In the genomic region with DNA sequence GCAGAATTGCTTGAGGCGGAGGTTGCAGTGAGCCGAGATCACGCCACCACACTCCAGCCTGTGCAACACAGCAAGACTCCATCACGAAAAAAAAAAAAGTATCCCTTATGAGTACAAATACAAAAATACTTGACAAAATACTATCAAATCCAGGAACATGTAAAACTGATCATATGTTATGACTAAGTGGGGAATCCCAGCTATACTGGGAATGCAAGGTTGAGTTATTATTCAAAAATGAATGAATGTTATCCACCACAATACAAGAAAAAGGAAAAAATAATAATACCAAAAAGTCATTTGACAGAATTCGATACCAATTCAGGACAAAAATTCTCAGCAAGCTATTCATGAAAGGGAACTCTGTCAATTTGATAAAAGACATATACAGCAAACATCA, we compare ENCODE assay signal across 25 cellular contexts. TPM values are rescaled to one million over a fixed set of nuclear protein-coding genes. Genes with fewer than 3 reads are reported as not detected.
A peak's percentile ranks its signal among the peaks of the same experiment; 100 is the strongest.
DNase-seq lines count a peak whose midpoint lies in the region; ATAC-seq, FAIRE-seq and TF ChIP-seq lines count a peak whose summit lies in the region.
"Had no signal": no experiment of that assay in that cellular context is flagged by ENCODE, and none has a peak within 500 bp of the region (broad histone marks: within the 10 kb centered on the region; RNA-seq: fewer than 3 reads in every experiment).

No MANE protein-coding gene starts in this region.

- intact Hi-C loops in PC-3 (cut with micrococcal nuclease): no loop called here

- no peaks in the 10 kb centered on the region for H3K27me3 ChIP-seq in PC-3 (ENCODE audit: low read length)
- H3K27me3 ChIP-seq: pancreas, right lobe of liver had no signal

- POLR2A ChIA-PET in PC-3 (lab: Charles Lee; ENCODE audit: unreplicated experiment): no interaction called here

- no peak overlapping the region for H3K9ac ChIP-seq in PC-3 (ENCODE audit: low read length)

- no peak overlapping the region for H2AFZ ChIP-seq in PC-3 (ENCODE audit: low read length)

- H3K4me2 ChIP-seq in PC-3 (ENCODE audit: low read length): no peak overlapping the region

- no peaks in the 10 kb centered on the region for H3K4me1 Mint-ChIP-seq in activated naive CD8-positive, alpha-beta T cell treated with anti-CD3 and anti-CD28 coated beads, Interleukin-2, amount 50 U/mL, for 24 hours
- H3K4me1 Mint-ChIP-seq in activated naive CD8-positive, alpha-beta T cell treated with anti-CD3 and anti-CD28 coated beads for 36 hours: peaks cover 5% of the 10 kb centered on the region
- H3K4me1 Mint-ChIP-seq in stimulated activated naive B cell treated with anti-CD40 and anti-IgM and Interleukin-4, amounts not matched to agents 10 μg/mL and 1 μg/mL and 100 μg/mL, for 72 hours: peaks cover 6 to 7% of the 10 kb centered on the region in 2 donors
- H3K4me1 Mint-ChIP-seq: naive thymus-derived CD8-positive, alpha-beta T cell had no signal

- no peaks in the 10 kb centered on the region for H4K20me1 ChIP-seq in PC-3 (ENCODE audit: low read length)

- H3K27me3 Mint-ChIP-seq in activated naive CD8-positive, alpha-beta T cell treated with anti-CD3 and anti-CD28 coated beads, Interleukin-2, amount 50 U/mL, for 24 hours: no peaks in the 10 kb centered on the region
- H3K27me3 Mint-ChIP-seq in activated naive CD8-positive, alpha-beta T cell treated with anti-CD3 and anti-CD28 coated beads for 36 hours: no peaks in the 10 kb centered on the region
- H3K27me3 Mint-ChIP-seq in stimulated activated naive B cell treated with anti-CD40 and anti-IgM and Interleukin-4, amounts not matched to agents 10 μg/mL and 1 μg/mL and 100 μg/mL, for 72 hours: no peaks in the 10 kb centered on the region
- H3K27me3 Mint-ChIP-seq: naive thymus-derived CD8-positive, alpha-beta T cell had no signal

- no peaks in the 10 kb centered on the region for H3K9me3 Mint-ChIP-seq in activated naive CD8-positive, alpha-beta T cell treated with anti-CD3 and anti-CD28 coated beads, Interleukin-2, amount 50 U/mL, for 24 hours
- H3K9me3 Mint-ChIP-seq in activated naive CD8-positive, alpha-beta T cell treated with anti-CD3 and anti-CD28 coated beads for 36 hours: no peaks in the 10 kb centered on the region
- H3K9me3 Mint-ChIP-seq in stimulated activated naive B cell treated with anti-CD40 and anti-IgM and Interleukin-4, amounts not matched to agents 10 μg/mL and 1 μg/mL and 100 μg/mL, for 72 hours: no peaks in the 10 kb centered on the region
- H3K9me3 Mint-ChIP-seq: naive thymus-derived CD8-positive, alpha-beta T cell had no signal

- peak; percentile 24 for ATAC-seq in activated naive CD8-positive, alpha-beta T cell treated with anti-CD3 and anti-CD28 coated beads, Interleukin-2, amount 50 U/mL, for 24 hours
- no peak for ATAC-seq in PC-3
- peak; percentile 51 to 64 for ATAC-seq in stimulated activated naive B cell treated with anti-CD40 and anti-IgM and Interleukin-4, amounts not matched to agents 10 μg/mL and 1 μg/mL and 100 μg/mL, for 72 hours (replicated peaks)
- no peak for ATAC-seq in HG03521 (IDR thresholded peaks at IDR 0.05; ENCODE audit: unreplicated experiment)
- ATAC-seq: left colon; naive thymus-derived CD8-positive, alpha-beta T cell; pancreas; right lobe of liver had no signal

- peaks cover 85% of the 10 kb centered on the region for H3K79me2 ChIP-seq in PC-3 (ENCODE audit: low read length)

- peaks cover 24% of the 10 kb centered on the region for H3K4me1 ChIP-seq in PC-3 (ENCODE audit: insufficient read depth, low read length)
- H3K4me1 ChIP-seq: right lobe of liver had no signal

- FAIRE-seq in RCC 7860 (lab: Jason Lieb, UNC): no peak
- FAIRE-seq: GM12891, GM19239, HTR-8/SVneo, pancreas had no signal

- no peaks in the 10 kb centered on the region for H3K36me3 Mint-ChIP-seq in activated naive CD8-positive, alpha-beta T cell treated with anti-CD3 and anti-CD28 coated beads, Interleukin-2, amount 50 U/mL, for 24 hours (ENCODE audit: low read depth)
- no peaks in the 10 kb centered on the region for H3K36me3 Mint-ChIP-seq in activated naive CD8-positive, alpha-beta T cell treated with anti-CD3 and anti-CD28 coated beads for 36 hours
- no peaks in the 10 kb centered on the region for H3K36me3 Mint-ChIP-seq in stimulated activated naive B cell treated with anti-CD40 and anti-IgM and Interleukin-4, amounts not matched to agents 10 μg/mL and 1 μg/mL and 100 μg/mL, for 72 hours
- H3K36me3 Mint-ChIP-seq: naive thymus-derived CD8-positive, alpha-beta T cell had no signal

- H3K4me3 Mint-ChIP-seq in activated naive CD8-positive, alpha-beta T cell treated with anti-CD3 and anti-CD28 coated beads, Interleukin-2, amount 50 U/mL, for 24 hours: no peak overlapping the region
- no peak overlapping the region for H3K4me3 Mint-ChIP-seq in activated naive CD8-positive, alpha-beta T cell treated with anti-CD3 and anti-CD28 coated beads for 36 hours
- no peak overlapping the region for H3K4me3 Mint-ChIP-seq in stimulated activated naive B cell treated with anti-CD40 and anti-IgM and Interleukin-4, amounts not matched to agents 10 μg/mL and 1 μg/mL and 100 μg/mL, for 72 hours
- H3K4me3 Mint-ChIP-seq: naive thymus-derived CD8-positive, alpha-beta T cell had no signal

- no peak overlapping the region for H3K27ac Mint-ChIP-seq in activated naive CD8-positive, alpha-beta T cell treated with anti-CD3 and anti-CD28 coated beads, Interleukin-2, amount 50 U/mL, for 24 hours
- H3K27ac Mint-ChIP-seq in activated naive CD8-positive, alpha-beta T cell treated with anti-CD3 and anti-CD28 coated beads for 36 hours: no peak overlapping the region
- H3K27ac Mint-ChIP-seq in stimulated activated naive B cell treated with anti-CD40 and anti-IgM and Interleukin-4, amounts not matched to agents 10 μg/mL and 1 μg/mL and 100 μg/mL, for 72 hours: no peak overlapping the region
- H3K27ac Mint-ChIP-seq: naive thymus-derived CD8-positive, alpha-beta T cell had no signal

- H3F3A ChIP-seq in PC-3 (ENCODE audit: low read length, unreplicated experiment): no peaks in the 10 kb centered on the region

- no peak for TF ChIP-seq CTCF in PC-3 (conservative IDR thresholded peaks at IDR 0.05; ENCODE audit: low read depth, low read length)

- H3K36me3 ChIP-seq in PC-3 (ENCODE audit: low read depth, low read length): peaks cover 28% of the 10 kb centered on the region
- H3K36me3 ChIP-seq: pancreas, right lobe of liver had no signal

- no peaks in the 10 kb centered on the region for H3K9me3 ChIP-seq in PC-3 (ENCODE audit: low read length)
- H3K9me3 ChIP-seq: pancreas, right lobe of liver had no signal

- H3K4me3 ChIP-seq in PC-3 (ENCODE audit: low read length): no peak overlapping the region
- H3K4me3 ChIP-seq: pancreas, right lobe of liver had no signal

- no peaks in the 10 kb centered on the region for H3K9me2 ChIP-seq in PC-3 (replicated peaks; ENCODE audit: low read length)

- H3K27ac ChIP-seq in PC-3 (ENCODE audit: low read length): peak overlapping the region; percentile 43
- H3K27ac ChIP-seq: pancreas, right lobe of liver had no signal

- no TSS peak for BruUV-seq in PC-3 (replicated peaks; lab: Mats Ljungman, UMichigan)

- CTCF ChIA-PET in PC-3 (lab: Charles Lee): no interaction called here

- DNase-seq in activated naive CD8-positive, alpha-beta T cell treated with anti-CD3 and anti-CD28 coated beads, Interleukin-2, amount 50 U/mL, for 24 hours: no peak
- no peak for DNase-seq in activated naive CD8-positive, alpha-beta T cell treated with anti-CD3 and anti-CD28 coated beads for 36 hours
- no peak for DNase-seq in PC-3
- peak; percentile 62 for DNase-seq in fibroblast of peridontal ligament (ENCODE audit: extremely low read depth)
- DNase-seq in stimulated activated naive B cell treated with anti-CD40 and anti-IgM and Interleukin-4, amounts not matched to agents 10 μg/mL and 1 μg/mL and 100 μg/mL, for 72 hours: no peak
- DNase-seq in NCI-H69 (lab: John Stamatoyannopoulos, UW): no peak
- no peak for DNase-seq in RCC 7860 (ENCODE audit: low spot score)
- DNase-seq: activated CD4-positive, CD25-positive, alpha-beta regulatory T cell; DMS 273 treated with DMSO at 0.1 percent for 48 hours; erythroblast; GDM1; Kasumi-1; left colon; naive thymus-derived CD8-positive, alpha-beta T cell; NCI-H1105; NCI-H2081 treated with DMSO at 0.1 percent for 48 hours; NCI-H446 treated with DMSO at 0.1 percent for 48 hours; NK-92 treated with Interleukin-12 subunit alpha and Interleukin-12 subunit beta, amount 100 ng/mL, for 24 hours; pancreas; right lobe of liver; T1000 had no signal

RNA-seq across cellular contexts. Expression of a gene that starts 32.6 kb away (rescaled TPM):
- 1 to 10 TPM; 6.5 to 7.4 TPM for total RNA-seq in activated naive CD8-positive, alpha-beta T cell treated with anti-CD3 and anti-CD28 coated beads for 36 hours
- total RNA-seq in PC-3 (2014; rRNA removed): 106 and 108 TPM in 2 replicates

RNA-seq across cellular contexts. Expression of a gene that starts 47.2 kb away (rescaled TPM):
- total RNA-seq in activated naive CD8-positive, alpha-beta T cell treated with anti-CD3 and anti-CD28 coated beads for 36 hours: 10 to 100 TPM; 12.9 TPM
- total RNA-seq in PC-3 (2014; rRNA removed): 13.2 and 20.5 TPM in 2 replicates

Comparison
In these comparisons a context has a peak if more than half of its experiments do, and no peak if none do; other contexts are left out.
1. ATAC-seq: peak in activated naive CD8-positive, alpha-beta T cell treated with anti-CD3 and anti-CD28 coated beads, Interleukin-2, amount 50 U/mL, for 24 hours (single experiment) and stimulated activated naive B cell treated with anti-CD40 and anti-IgM and Interleukin-4, amounts not matched to agents 10 μg/mL and 1 μg/mL and 100 μg/mL, for 72 hours (2 of 2); none in PC-3 (single experiment) and HG03521 (single experiment).
2. RNA of a gene that starts 32.6 kb away (total RNA-seq): 106 to 108 TPM in PC-3; 6.5 to 7.4 TPM in activated naive CD8-positive, alpha-beta T cell treated with anti-CD3 and anti-CD28 coated beads for 36 hours; every median in the first group is over 10 times any median in the second.